In the genomic region with DNA sequence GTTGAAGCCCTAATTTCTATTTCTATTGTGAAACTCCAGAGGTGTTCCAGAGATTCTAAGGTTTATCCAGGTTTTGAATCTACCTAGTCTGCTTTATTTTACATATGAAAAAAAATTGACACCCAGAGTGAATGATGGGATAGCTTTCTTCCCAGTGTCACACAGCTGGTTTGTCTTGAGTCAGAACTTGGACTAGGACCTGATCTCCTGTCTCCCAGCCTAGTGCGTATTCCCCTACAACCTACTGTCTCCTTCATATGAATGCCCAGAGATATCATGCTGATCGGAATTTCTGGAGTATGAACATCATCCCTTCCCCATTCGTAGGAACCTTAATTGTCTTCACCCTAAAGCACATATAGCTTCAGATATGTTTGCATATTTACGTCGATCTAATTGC, we compare ENCODE assay signal across 25 cellular contexts.
"Had no signal": no experiment of that assay in that cellular context is flagged by ENCODE, and none has a peak within 500 bp of the region (broad histone marks: within the 10 kb centered on the region; RNA-seq: fewer than 3 reads in every experiment).

No MANE protein-coding gene starts in this region.

- H3K4me3 Mint-ChIP-seq: activated B cell treated with CpG ODN at 0.5 μM for 24 hours; activated CD8-positive, alpha-beta memory T cell treated with anti-CD3 and anti-CD28 coated beads, Interleukin-2, amount 10 ng/mL, durations not matched to agents 7 days and 5 days; activated CD8-positive, alpha-beta T cell treated with anti-CD3 and anti-CD28 coated beads, Interleukin-2, amount 10 ng/mL, durations not matched to agents 7 days and 5 days; brain; naive thymus-derived CD4-positive, alpha-beta T cell; neural progenitor cell; stimulated activated effector memory CD8-positive, alpha-beta T cell treated with anti-CD3 and anti-CD28 coated beads, Interleukin-12 subunit alpha, Interleukin-12 subunit beta, amount 100 ng/mL, for 72 hours; stimulated activated naive CD8-positive, alpha-beta T cell treated with anti-CD3 and anti-CD28 coated beads, Interleukin-15, Interleukin-2, amounts not matched to agents 100 ng/mL and 50 ng/mL, for 24 hours; T-cell; type B pancreatic cell had no signal

- H3K27me3 ChIP-seq: left lung, neural progenitor cell, right lobe of liver had no signal

- H3K4me1 ChIP-seq: neural progenitor cell, right lobe of liver had no signal

- H3K36me3 Mint-ChIP-seq: activated CD8-positive, alpha-beta memory T cell treated with anti-CD3 and anti-CD28 coated beads, Interleukin-2, amount 10 ng/mL, durations not matched to agents 7 days and 5 days; activated naive CD4-positive, alpha-beta T cell treated with anti-CD3 and anti-CD28 coated beads, Interleukin-2, amount 50 U/mL, for 72 hours; brain; naive thymus-derived CD4-positive, alpha-beta T cell; neural progenitor cell; stimulated activated effector memory CD8-positive, alpha-beta T cell treated with anti-CD3 and anti-CD28 coated beads, Interleukin-12 subunit alpha, Interleukin-12 subunit beta, amount 100 ng/mL, for 72 hours; T-cell; type B pancreatic cell had no signal

- H3K9me3 ChIP-seq: right lobe of liver had no signal

- DNase-seq: activated B cell treated with CpG ODN at 0.5 μM for 24 hours; activated CD8-positive, alpha-beta memory T cell treated with anti-CD3 and anti-CD28 coated beads, Interleukin-2, amount 10 ng/mL, durations not matched to agents 7 days and 5 days; activated CD8-positive, alpha-beta T cell treated with anti-CD3 and anti-CD28 coated beads, Interleukin-2, amount 10 ng/mL, durations not matched to agents 7 days and 5 days; activated naive CD4-positive, alpha-beta T cell; activated T-cell treated with anti-CD3 and anti-CD28 coated beads, Interleukin-2, amount 50 U/mL, for 48 hours; aorta; caudate nucleus; foreskin melanocyte; left lung; naive thymus-derived CD4-positive, alpha-beta T cell; occipital lobe; posterior cingulate gyrus; right lobe of liver; stimulated activated CD4-positive, alpha-beta T cell treated with anti-CD3 and anti-CD28 coated beads, Interleukin-12 subunit alpha, Interleukin-12 subunit beta, amount 100 ng/mL, for 4 hours; stimulated activated CD4-positive, alpha-beta T cell treated with anti-CD3 and anti-CD28 coated beads, Interleukin-4, amount 100 ng/mL, for 1 hour; substantia nigra; T-cell had no signal

- H3K36me3 ChIP-seq: left lung, neural progenitor cell, right lobe of liver had no signal

- H3K27ac ChIP-seq: left lung, neural progenitor cell, right lobe of liver, skin epidermis had no signal

- H3K4me3 ChIP-seq: left lung, neural progenitor cell, right lobe of liver, skin epidermis had no signal

- H3K27ac Mint-ChIP-seq: activated B cell treated with CpG ODN at 0.5 μM for 24 hours; activated CD8-positive, alpha-beta memory T cell treated with anti-CD3 and anti-CD28 coated beads, Interleukin-2, amount 10 ng/mL, durations not matched to agents 7 days and 5 days; activated CD8-positive, alpha-beta T cell treated with anti-CD3 and anti-CD28 coated beads, Interleukin-2, amount 10 ng/mL, durations not matched to agents 7 days and 5 days; activated naive CD4-positive, alpha-beta T cell treated with anti-CD3 and anti-CD28 coated beads, Interleukin-2, amount 50 U/mL, for 72 hours; activated T-helper 2 cell treated with anti-CD3 and anti-CD28 coated beads, Interferon-gamma antibody, Interleukin-2, Interleukin-4, amounts not matched to agents 10 μg/mL and 5 μg/mL and 100 μg/mL, durations not matched to agents 14 hours and 24 hours and 36 hours; naive thymus-derived CD4-positive, alpha-beta T cell; neural progenitor cell; stimulated activated effector memory CD8-positive, alpha-beta T cell treated with anti-CD3 and anti-CD28 coated beads, Interleukin-12 subunit alpha, Interleukin-12 subunit beta, amount 100 ng/mL, for 72 hours; stimulated activated naive CD8-positive, alpha-beta T cell treated with anti-CD3 and anti-CD28 coated beads, Interleukin-15, Interleukin-2, amounts not matched to agents 100 ng/mL and 50 ng/mL, for 24 hours; T-cell; type B pancreatic cell had no signal

- H3K27me3 Mint-ChIP-seq: activated B cell treated with CpG ODN at 0.5 μM for 24 hours; activated CD8-positive, alpha-beta memory T cell treated with anti-CD3 and anti-CD28 coated beads, Interleukin-2, amount 10 ng/mL, durations not matched to agents 7 days and 5 days; naive thymus-derived CD4-positive, alpha-beta T cell; stimulated activated naive CD8-positive, alpha-beta T cell treated with anti-CD3 and anti-CD28 coated beads, Interleukin-15, Interleukin-2, amounts not matched to agents 100 ng/mL and 50 ng/mL, for 24 hours; T-cell had no signal

- H3K4me1 Mint-ChIP-seq: activated B cell treated with CpG ODN at 0.5 μM for 24 hours; activated CD8-positive, alpha-beta memory T cell treated with anti-CD3 and anti-CD28 coated beads, Interleukin-2, amount 10 ng/mL, durations not matched to agents 7 days and 5 days; brain; naive thymus-derived CD4-positive, alpha-beta T cell; neural progenitor cell; stimulated activated effector memory CD8-positive, alpha-beta T cell treated with anti-CD3 and anti-CD28 coated beads, Interleukin-12 subunit alpha, Interleukin-12 subunit beta, amount 100 ng/mL, for 72 hours; T-cell had no signal
